In the genomic region with DNA sequence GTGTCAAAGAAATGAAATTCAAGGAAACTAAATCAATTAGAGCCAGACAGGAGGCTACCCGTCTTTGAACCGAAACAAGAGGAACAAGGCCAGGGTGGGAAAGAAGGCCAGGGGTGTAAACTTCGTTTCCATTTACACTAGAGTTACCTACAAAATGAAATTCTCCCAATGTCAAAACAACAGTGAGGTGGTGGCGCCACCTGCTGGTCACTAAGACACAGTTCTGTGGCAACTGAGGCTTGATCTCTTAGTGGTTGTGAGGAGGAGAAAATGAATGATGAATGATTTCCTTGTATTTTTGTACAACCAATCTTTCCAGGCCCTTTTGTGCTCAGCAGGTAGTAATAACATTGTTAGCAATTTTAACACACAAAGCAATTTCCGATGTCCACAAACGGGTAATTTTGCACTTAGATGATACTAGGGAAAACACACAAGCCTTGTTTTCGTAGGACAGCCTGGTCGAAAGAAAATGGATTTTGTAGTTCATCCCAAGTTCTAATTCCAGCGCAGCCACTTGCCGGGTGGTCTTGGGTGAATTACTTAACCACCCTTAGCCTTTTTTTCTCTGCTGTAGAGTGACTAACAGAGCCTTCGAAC, we compare ENCODE assay signal across 8 cellular contexts.
A peak's percentile ranks its signal among the peaks of the same experiment; 100 is the strongest.
DNase-seq lines count a peak whose midpoint lies in the region; ATAC-seq lines count a peak whose summit lies in the region.

No MANE protein-coding gene starts in this region.

- peak; percentile 69 for ATAC-seq in HG02884 (IDR thresholded peaks at IDR 0.05; ENCODE audit: unreplicated experiment)
- ATAC-seq in GM21619 (IDR thresholded peaks at IDR 0.05; ENCODE audit: unreplicated experiment), result no peak

- DNase-seq in ELF-1 (ENCODE audit: low read depth, low spot score) (peak; percentile 67), NCI-H2227 treated with DMSO at 0.1 percent for 48 hours (lab: John Stamatoyannopoulos, UW) (peak; percentile 97), kidney tubule cell (ENCODE audit: low spot score) (peak; percentile 74)
- peak; percentile 61 for DNase-seq in activated CD4-positive, CD25-positive, alpha-beta regulatory T cell treated with anti-CD3 and anti-CD28 coated beads, Interleukin-2, amount 50 U/mL, for 16 hours (ENCODE audit: low read depth, low spot score)
- peak; percentile 48 for DNase-seq in central memory CD4-positive, alpha-beta T cell
- peak; percentile 63 to 77 for DNase-seq in stimulated activated CD4-positive, alpha-beta T cell treated with anti-CD3 and anti-CD28 coated beads, Interleukin-2, amount 100 ng/mL, for 48 hours
